ENCODE assay signal across 8 cellular contexts in genomic region chr11:35138949-35139881, GRCh38. TPM values are rescaled to one million over a fixed set of nuclear protein-coding genes. Genes with fewer than 3 reads are reported as not detected.
DNase-seq lines count a peak whose midpoint lies in the region; ATAC-seq lines count a peak whose summit lies in the region.

Gene CD44 (plus strand): TSS chr11:35139171. CDS start chr11:35139304, 133 bp downstream.

- CTCF ChIA-PET in activated CD8-positive, alpha-beta T cell treated with anti-CD3 and anti-CD28 coated beads, Interleukin-2, amount 10 ng/mL, durations not matched to agents 7 days and 5 days (lab: Charles Lee): interaction anchor here (0.8 to 9.6 kb wide), 24 partner anchors 9 to 213 kb away, joined by 3 to 218 read pairs (median 6); no protein-coding TSS in a partner anchor

- peaks cover 23% of the 10 kb centered on the region for H3K36me3 ChIP-seq in mesodermal cell (ENCODE audit: control insufficient read depth, insufficient read depth, low read length)

- DNase-seq in Daoy (ENCODE audit: low read depth) (peak; percentile 95), GOT3 (lab: John Stamatoyannopoulos, UW) (peak; percentile 75), NCI-H2227 treated with DMSO at 0.1 percent for 48 hours (lab: John Stamatoyannopoulos, UW) (peak; percentile 24), NCI-H187 treated with DMSO at 0.1 percent for 48 hours (lab: John Stamatoyannopoulos, UW) (no peak)
- peak; percentile 80 for DNase-seq in activated CD8-positive, alpha-beta T cell treated with anti-CD3 and anti-CD28 coated beads, Interleukin-2, amount 10 ng/mL, durations not matched to agents 7 days and 5 days
- peak; percentile 78 to 79 (median 78) for DNase-seq in effector memory CD8-positive, alpha-beta T cell
- peak; percentile 65 to 74 for DNase-seq in stimulated activated CD8-positive, alpha-beta memory T cell treated with anti-CD3 and anti-CD28 coated beads, Interleukin-2, amount 100 ng/mL, for 1 hour (ENCODE audit: low read depth in 2 of 2)

- POLR2A ChIA-PET in activated CD8-positive, alpha-beta T cell treated with anti-CD3 and anti-CD28 coated beads, Interleukin-2, amount 10 ng/mL, durations not matched to agents 7 days and 5 days (lab: Charles Lee): interaction anchor here (0.6 to 5.0 kb wide), 40 partner anchors 10 to 223 kb away, joined by 3 to 47 read pairs (median 4); partner anchors contain the start of gene APIP

- H3K4me1 ChIP-seq in mesodermal cell (ENCODE audit: control insufficient read depth, insufficient read depth, low read length, poor library complexity, severe bottlenecking): peaks cover 28% of the 10 kb centered on the region

- H3K4me3 ChIP-seq in mesodermal cell (ENCODE audit: extremely low read depth, insufficient read depth, low read length, poor library complexity, severe bottlenecking): peak within 1 kb of the TSS; percentile 85

- H3K4me3 Mint-ChIP-seq in activated CD8-positive, alpha-beta T cell treated with anti-CD3 and anti-CD28 coated beads, Interleukin-2, amount 10 ng/mL, durations not matched to agents 7 days and 5 days: peak within 1 kb of the TSS; percentile 88
- peak within 1 kb of the TSS; percentile 82 to 86 for H3K4me3 Mint-ChIP-seq in effector memory CD8-positive, alpha-beta T cell

- WGBS in mesodermal cell (ENCODE audit: insufficient coverage in 2 of 2), 2 experiments: 0 to 1% methylated on average over 36 to 51 of the region's 59 CpGs

- H3K36me3 Mint-ChIP-seq in activated CD8-positive, alpha-beta T cell treated with anti-CD3 and anti-CD28 coated beads, Interleukin-2, amount 10 ng/mL, durations not matched to agents 7 days and 5 days (ENCODE audit: low read depth): peaks cover 41% of the 10 kb centered on the region
- H3K36me3 Mint-ChIP-seq in effector memory CD8-positive, alpha-beta T cell (ENCODE audit: insufficient read depth): peaks cover 58% of the 10 kb centered on the region

- peak within 1 kb of the TSS; percentile 92 for H3K27ac Mint-ChIP-seq in activated CD8-positive, alpha-beta T cell treated with anti-CD3 and anti-CD28 coated beads, Interleukin-2, amount 10 ng/mL, durations not matched to agents 7 days and 5 days
- H3K27ac Mint-ChIP-seq in effector memory CD8-positive, alpha-beta T cell: peak within 1 kb of the TSS; percentile 92 to 99

- peaks cover 47% of the 10 kb centered on the region for H3K4me1 Mint-ChIP-seq in activated CD8-positive, alpha-beta T cell treated with anti-CD3 and anti-CD28 coated beads, Interleukin-2, amount 10 ng/mL, durations not matched to agents 7 days and 5 days (ENCODE audit: low read depth)
- H3K4me1 Mint-ChIP-seq in effector memory CD8-positive, alpha-beta T cell (ENCODE audit: low read depth in 2 of 2): peaks cover 35 to 53% of the 10 kb centered on the region in 2 donors

- ATAC-seq in activated CD8-positive, alpha-beta T cell treated with anti-CD3 and anti-CD28 coated beads, Interleukin-2, amount 10 ng/mL, durations not matched to agents 7 days and 5 days: peak; percentile 69
- peak; percentile 82 for ATAC-seq in effector memory CD8-positive, alpha-beta T cell (replicated peaks)

- no peaks in the 10 kb centered on the region for H3K9me3 ChIP-seq in mesodermal cell (ENCODE audit: control insufficient read depth, low read length)

- H3K27me3 Mint-ChIP-seq in activated CD8-positive, alpha-beta T cell treated with anti-CD3 and anti-CD28 coated beads, Interleukin-2, amount 10 ng/mL, durations not matched to agents 7 days and 5 days (ENCODE audit: low read depth): no peaks in the 10 kb centered on the region
- H3K27me3 Mint-ChIP-seq in effector memory CD8-positive, alpha-beta T cell: no peaks in the 10 kb centered on the region

- no peaks in the 10 kb centered on the region for H3K9me3 Mint-ChIP-seq in activated CD8-positive, alpha-beta T cell treated with anti-CD3 and anti-CD28 coated beads, Interleukin-2, amount 10 ng/mL, durations not matched to agents 7 days and 5 days (ENCODE audit: insufficient read depth)
- H3K9me3 Mint-ChIP-seq in effector memory CD8-positive, alpha-beta T cell: no peaks in the 10 kb centered on the region

- H3K27ac ChIP-seq in mesodermal cell (ENCODE audit: low read depth, low read length, severe bottlenecking): no peak within 1 kb of the TSS

RNA-seq across cellular contexts. Expression of gene CD44, which starts in this region (rescaled TPM):
- total RNA-seq in Daoy (2014; rRNA removed; shearing (Covaris generic)): 149 and 200 TPM in 2 replicates
- total RNA-seq in activated CD8-positive, alpha-beta T cell treated with anti-CD3 and anti-CD28 coated beads, Interleukin-2, amount 10 ng/mL, durations not matched to agents 7 days and 5 days: 100 to 1,000 TPM; 398 to 399 TPM
- 265 TPM for polyA plus RNA-seq in mesodermal cell (2013, experiment 1 of 2)
- polyA plus RNA-seq in mesodermal cell (2013, experiment 2 of 2): 248 TPM
